In the genomic region with DNA sequence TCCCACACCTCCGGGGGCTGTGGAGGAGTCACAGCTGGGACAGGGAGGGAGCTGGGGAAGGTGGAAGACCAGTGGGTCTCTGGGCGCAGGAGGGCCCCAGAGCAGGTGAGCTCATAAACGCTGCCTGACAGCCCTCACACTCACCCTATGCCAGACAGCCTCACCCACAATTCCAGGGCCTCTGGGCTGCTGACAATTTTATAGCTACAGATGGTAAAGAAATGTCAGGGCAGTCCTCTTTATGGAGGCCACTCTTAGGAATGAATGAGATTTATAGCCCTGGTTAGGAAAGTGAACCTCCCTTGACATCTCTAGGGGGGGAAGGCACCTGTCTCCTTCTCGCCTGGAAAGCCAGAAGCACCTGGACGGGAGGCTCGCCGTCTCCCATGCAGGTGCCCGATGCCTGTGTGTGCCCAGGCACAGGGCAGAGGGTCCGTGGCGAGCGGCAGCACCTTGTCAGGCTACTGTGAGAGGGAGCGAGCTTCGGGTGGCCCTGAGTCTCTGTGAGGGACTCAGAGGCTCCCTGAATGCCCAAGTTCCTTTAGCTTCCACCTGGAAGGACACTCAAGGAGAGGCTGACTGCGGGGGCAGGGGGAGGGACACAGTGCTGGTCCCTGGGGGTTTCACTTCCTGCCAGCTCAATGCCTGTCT, we compare ENCODE assay signal across 25 cellular contexts.
"Had no signal": no experiment of that assay in that cellular context is flagged by ENCODE, and none has a peak within 500 bp of the region (broad histone marks: within the 10 kb centered on the region; RNA-seq: fewer than 3 reads in every experiment).

No MANE protein-coding gene starts in this region.

- DNase-seq: activated B cell treated with CpG ODN at 0.5 μM for 24 hours; activated CD4-positive, alpha-beta memory T cell treated with anti-CD3 and anti-CD28 coated beads, Interleukin-2, amount 10 ng/mL, durations not matched to agents 7 days and 5 days; activated CD4-positive, alpha-beta T cell treated with anti-CD3 and anti-CD28 coated beads for 1 hour; activated CD4-positive, alpha-beta T cell treated with anti-CD3 and anti-CD28 coated beads, Interleukin-2, amount 50 U/mL, for 1 hour; activated gamma-delta T cell; activated naive CD8-positive, alpha-beta T cell treated with anti-CD3 and anti-CD28 coated beads, Interleukin-2, amount 50 U/mL, for 24 hours; activated T-cell treated with anti-CD3 and anti-CD28 coated beads for 4 hours; activated T-cell treated with anti-CD3 and anti-CD28 coated beads, Interleukin-2, amount 50 U/mL, for 48 hours; amniotic stem cell; body of pancreas; MG63; NCI-H1105 treated with DMSO at 0.1 percent for 48 hours; NCI-H1436 treated with DMSO at 0.1 percent for 48 hours; NCI-H1930; NCI-H2171; NCI-H226; NCI-H526 treated with DMSO at 0.1 percent for 48 hours; NCI-H82; SIG-M5; T-helper 2 cell; T1000 had no signal

- H3K36me3 ChIP-seq: MG63 had no signal

- H3K27me3 ChIP-seq: ascending aorta, body of pancreas, MG63 had no signal

- H3K4me3 Mint-ChIP-seq: activated B cell treated with CpG ODN at 0.5 μM for 24 hours; activated CD4-positive, alpha-beta memory T cell treated with anti-CD3 and anti-CD28 coated beads, Interleukin-2, amount 10 ng/mL, durations not matched to agents 7 days and 5 days; activated naive CD4-positive, alpha-beta T cell treated with anti-CD3 and anti-CD28 coated beads, Interleukin-2, amount 50 U/mL, for 24 hours; activated naive CD8-positive, alpha-beta T cell treated with anti-CD3 and anti-CD28 coated beads, Interleukin-2, amount 50 U/mL, for 24 hours; activated T-helper 17 cell treated with anti-CD3 and anti-CD28 coated beads, Interleukin-2, amount 50 U/mL, for 72 hours had no signal

- H3K27ac Mint-ChIP-seq: activated B cell treated with CpG ODN at 0.5 μM for 24 hours; activated CD4-positive, alpha-beta memory T cell treated with anti-CD3 and anti-CD28 coated beads, Interleukin-2, amount 10 ng/mL, durations not matched to agents 7 days and 5 days; activated naive CD4-positive, alpha-beta T cell treated with anti-CD3 and anti-CD28 coated beads, Interleukin-2, amount 50 U/mL, for 24 hours had no signal

- H3K27me3 Mint-ChIP-seq: activated CD4-positive, alpha-beta memory T cell treated with anti-CD3 and anti-CD28 coated beads, Interleukin-2, amount 10 ng/mL, durations not matched to agents 7 days and 5 days; activated naive CD4-positive, alpha-beta T cell treated with anti-CD3 and anti-CD28 coated beads, Interleukin-2, amount 50 U/mL, for 24 hours; activated naive CD8-positive, alpha-beta T cell treated with anti-CD3 and anti-CD28 coated beads, Interleukin-2, amount 50 U/mL, for 24 hours; activated T-helper 17 cell treated with anti-CD3 and anti-CD28 coated beads, Interleukin-2, amount 50 U/mL, for 72 hours; central memory CD8-positive, alpha-beta T cell had no signal

- H3K4me1 Mint-ChIP-seq: activated naive CD4-positive, alpha-beta T cell treated with anti-CD3 and anti-CD28 coated beads, Interleukin-2, amount 50 U/mL, for 24 hours; activated naive CD8-positive, alpha-beta T cell treated with anti-CD3 and anti-CD28 coated beads, Interleukin-2, amount 50 U/mL, for 24 hours; activated T-helper 17 cell treated with anti-CD3 and anti-CD28 coated beads, Interleukin-2, amount 50 U/mL, for 72 hours had no signal

- H3K9me3 Mint-ChIP-seq: activated B cell treated with CpG ODN at 0.5 μM for 24 hours; activated CD4-positive, alpha-beta memory T cell treated with anti-CD3 and anti-CD28 coated beads, Interleukin-2, amount 10 ng/mL, durations not matched to agents 7 days and 5 days; activated naive CD4-positive, alpha-beta T cell treated with anti-CD3 and anti-CD28 coated beads, Interleukin-2, amount 50 U/mL, for 24 hours; activated naive CD8-positive, alpha-beta T cell treated with anti-CD3 and anti-CD28 coated beads, Interleukin-2, amount 50 U/mL, for 24 hours; activated T-helper 17 cell treated with anti-CD3 and anti-CD28 coated beads, Interleukin-2, amount 50 U/mL, for 72 hours; central memory CD8-positive, alpha-beta T cell had no signal

- ATAC-seq: activated naive CD8-positive, alpha-beta T cell treated with anti-CD3 and anti-CD28 coated beads, Interleukin-2, amount 50 U/mL, for 24 hours; activated T-helper 17 cell treated with anti-CD3 and anti-CD28 coated beads, Interleukin-2, amount 50 U/mL, for 72 hours; body of pancreas had no signal

- H3K27ac ChIP-seq: ascending aorta, body of pancreas had no signal

- H3K4me1 ChIP-seq: ascending aorta, body of pancreas had no signal

- H3K9me3 ChIP-seq: ascending aorta, body of pancreas, MG63 had no signal

- H3K4me3 ChIP-seq: ascending aorta, body of pancreas, MG63 had no signal
